Comparison of ENCODE assay signal across 1 cellular context in genomic region chr21:41634858-41635257, GRCh38.
TF ChIP-seq lines count a peak whose summit lies in the region.

No MANE protein-coding gene starts in this region.

TF ChIP-seq in A549, 52 proteins besides CTCF, POLR2A, EP300 and RAD21 (continued from another document):
- no peak for TF ChIP-seq ESRRA (IDR thresholded peaks at IDR 0.05; ENCODE audit: borderline replicate concordance, low read length)
TF ChIP-seq in A549: peak in this region for 0.
